11 cellular contexts compared by ENCODE assay signal in the genomic region with DNA sequence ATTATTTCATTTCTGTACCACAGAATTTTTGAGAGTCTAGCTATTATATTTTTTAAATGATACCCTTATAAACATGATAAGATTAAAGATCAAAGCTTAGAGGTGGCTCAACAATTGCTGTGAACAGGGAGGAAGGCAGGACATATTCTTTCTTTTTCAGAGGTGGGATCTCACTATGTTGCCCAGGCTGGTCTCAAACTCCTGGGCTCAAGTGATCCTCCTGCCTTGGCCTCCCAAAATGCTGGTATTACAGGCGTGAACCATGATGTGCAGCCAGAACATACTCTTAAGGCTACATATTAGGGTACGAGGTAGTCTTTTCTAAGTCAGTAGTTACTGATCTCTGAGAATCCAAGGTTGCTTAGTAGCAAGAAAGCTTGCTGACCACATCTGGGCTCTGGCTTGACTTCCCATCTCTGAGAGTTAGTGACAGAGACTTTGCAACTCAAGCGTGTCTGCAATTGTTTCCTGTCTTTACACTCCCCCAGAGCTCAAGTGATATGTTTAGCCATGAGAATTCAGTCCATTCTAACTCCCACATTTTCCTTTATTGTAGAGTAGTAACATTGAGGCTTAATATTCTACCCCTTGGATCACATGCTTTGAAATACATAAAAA. TPM values are rescaled to one million over a fixed set of nuclear protein-coding genes. Genes with fewer than 3 reads are reported as not detected.
DNase-seq lines count a peak whose midpoint lies in the region; ATAC-seq and TF ChIP-seq lines count a peak whose summit lies in the region.
"Had no signal": no experiment of that assay in that cellular context is flagged by ENCODE, and none has a peak within 500 bp of the region (broad histone marks: within the 10 kb centered on the region; RNA-seq: fewer than 3 reads in every experiment).

No MANE protein-coding gene starts in this region.

- WGBS in spleen, 5 donors: 32 to 45% (median 36%) methylated on average over 3 of the region's 3 CpGs

- no peak overlapping the region for H3K4me3 ChIP-seq in spleen
- H3K4me3 ChIP-seq: psoas muscle had no signal

- H3K4me1 ChIP-seq in spleen: peaks cover 18 to 76% (median 47%) of the 10 kb centered on the region in 6 donors

- no peaks in the 10 kb centered on the region for H3K27me3 ChIP-seq in spleen (replicated peaks in 1 of 7)

- peak; percentile 92 for ATAC-seq in HG02852 (IDR thresholded peaks at IDR 0.05; ENCODE audit: unreplicated experiment)
- ATAC-seq: psoas muscle had no signal

- TF ChIP-seq POLR2A in spleen (IDR thresholded peaks at IDR 0.05): no peak

- intact Hi-C loops in spleen (cut with DNase I; ENCODE audit: low total_unique reads): no loop called here

- peak; percentile 21 for DNase-seq in SIG-M5 treated with dmso at 0.1 percent for 504 hours (lab: John Stamatoyannopoulos, UW; ENCODE audit: unreplicated experiment)
- DNase-seq in SIG-M5 (lab: John Stamatoyannopoulos, UW): no peak
- peak; percentile 63 for DNase-seq in NCI-H226
- DNase-seq in spleen: no peak
- no peak for DNase-seq in NCI-H1694 (lab: John Stamatoyannopoulos, UW)
- no peak for DNase-seq in medulla oblongata (ENCODE audit: extremely low spot score)
- DNase-seq in retina: no peak
- DNase-seq: NCI-H345, psoas muscle, T-helper 2 cell had no signal

- H3K9me3 ChIP-seq in spleen: no peaks in the 10 kb centered on the region
- H3K9me3 ChIP-seq: psoas muscle had no signal

- peak overlapping the region; percentile 1 to 76 (median 52) for H3K27ac ChIP-seq in spleen
- H3K27ac ChIP-seq: psoas muscle had no signal

- peaks cover 0 to 76% (median 32%) of the 10 kb centered on the region in 6 donors for H3K36me3 ChIP-seq in spleen

- no peak for TF ChIP-seq CTCF in spleen (IDR thresholded peaks at IDR 0.05 in 8 of 11, conservative IDR thresholded peaks at IDR 0.05 in 3 of 11)

RNA-seq across cellular contexts. Expression of a gene that starts 8.6 kb away (rescaled TPM):
- 100 to 1,000 TPM in 1 of 7 donors, 10 to 100 TPM in 6; 70.5 to 101 (median 94.4) TPM for total RNA-seq in spleen
- 10 to 100 TPM; 30.9 to 48.4 (median 35.1) TPM for polyA plus RNA-seq in spleen

RNA-seq across cellular contexts. Expression of a gene that starts 14.6 kb away (rescaled TPM):
- total RNA-seq in spleen: 10 to 100 TPM; 13.1 to 29.1 (median 19.8) TPM
- 1 to 10 TPM; 6.0 to 8.1 (median 6.1) TPM for polyA plus RNA-seq in spleen

RNA-seq across cellular contexts. Expression of a gene that starts 15.8 kb away (rescaled TPM):
- 10 to 100 TPM; 21.4 to 46.6 (median 30.9) TPM for total RNA-seq in spleen
- polyA plus RNA-seq in spleen: 10 to 100 TPM; 11.9 to 16.2 (median 12.9) TPM

RNA-seq across cellular contexts. Expression of a gene that starts 16.6 kb away (rescaled TPM):
- 1 to 10 TPM in 3 of 7 donors, under 1 TPM in 4; 0.44 to 1.6 (median 0.85) TPM for total RNA-seq in spleen
- polyA plus RNA-seq in spleen: under 1 TPM; 0.15 to 0.50 (median 0.29) TPM

RNA-seq across cellular contexts. Expression of a gene that starts 38.4 kb away (rescaled TPM):
- 1 to 10 TPM; 3.1 to 9.3 (median 6.2) TPM for total RNA-seq in spleen
- 1 to 10 TPM in 2 of 3 donors, under 1 TPM in 1; 0.80 to 1.6 (median 1.4) TPM for polyA plus RNA-seq in spleen

Comparison
In these comparisons a context has a peak if more than half of its experiments do, and no peak if none do; other contexts are left out.
1. DNase-seq: peak in SIG-M5 treated with dmso at 0.1 percent for 504 hours (single experiment) and NCI-H226 (single experiment); none in SIG-M5 (single experiment), spleen (single experiment), NCI-H1694 (single experiment), medulla oblongata (single experiment) and retina (single experiment).